Comparison of ENCODE assay signal across 12 cellular contexts in genomic region chr11:78040691-78041379, GRCh38. TPM values are rescaled to one million over a fixed set of nuclear protein-coding genes. Genes with fewer than 3 reads are reported as not detected.
DNase-seq lines count a peak whose midpoint lies in the region; ATAC-seq, FAIRE-seq and TF ChIP-seq lines count a peak whose summit lies in the region.
"Had no signal": no experiment of that assay in that cellular context is flagged by ENCODE, and none has a peak within 500 bp of the region (broad histone marks: within the 10 kb centered on the region; RNA-seq: fewer than 3 reads in every experiment).

No MANE protein-coding gene starts in this region.

- H3K36me3 ChIP-seq in HepG2 (replicated peaks in 1 of 2; ENCODE audit: control insufficient read depth in 1 of 2, insufficient read depth in 2 of 2, low read length in 2 of 2) (no peaks in the 10 kb centered on the region), suprapubic skin (no peaks in the 10 kb centered on the region)
- H3K36me3 ChIP-seq: heart left ventricle had no signal

- in situ Hi-C loops in HepG2 (cut with HindIII; ENCODE audit: extremely low pct_ligation_motif_present, low pct_unique_long_range_greater_than_20kb) = no loop called here

- H4K20me1 ChIP-seq in HepG2 (ENCODE audit: insufficient read depth, low read length) = no peaks in the 10 kb centered on the region

- H3K4me3 Mint-ChIP-seq in WTC11 = no peak overlapping the region

- TF ChIP-seq CTCF in WTC11 (IDR thresholded peaks at IDR 0.05) (no peak), HepG2 (CRISPR knock-in tag; IDR thresholded peaks at IDR 0.05) (no peak), suprapubic skin (IDR thresholded peaks at IDR 0.05) (no peak)

- H3K4me1 Mint-ChIP-seq in WTC11 = peaks cover 17% of the 10 kb centered on the region

- POLR2A ChIA-PET in WTC11 (lab: Charles Lee) (interaction anchor here (0.6 to 1.7 kb wide), 2 partner anchors 46 to 785 kb away, joined by 4 to 5 read pairs; partner anchors contain the start of gene INTS4), HepG2 (lab: Yijun Ruan, JAX) (interaction anchor here (0.9 to 3.1 kb wide), 5 partner anchors 9 to 150 kb away, joined by 3 to 25 read pairs (median 6); partner anchors contain the start of genes INTS4 and KCTD14)

- H3K9me3 ChIP-seq in HepG2 (ENCODE audit: low read length) (no peaks in the 10 kb centered on the region), suprapubic skin (no peaks in the 10 kb centered on the region)
- H3K9me3 ChIP-seq: heart left ventricle had no signal

- FAIRE-seq in HepG2 (lab: Jason Lieb, UNC) = no peak

- no peaks in the 10 kb centered on the region for H3K79me2 ChIP-seq in HepG2 (ENCODE audit: insufficient read depth, low read length)

- peaks cover 4% of the 10 kb centered on the region; the same call in 1 of the 2 replicates for H3K9me3 Mint-ChIP-seq in WTC11

- CTCF ChIA-PET in WTC11 (lab: Charles Lee) = interaction anchor here (0.6 to 1.7 kb wide), 6 partner anchors 9 to 47 kb away, joined by 3 to 12 read pairs (median 4); no protein-coding TSS in a partner anchor
- CTCF ChIA-PET in HepG2 (lab: Yijun Ruan, JAX; ENCODE audit: low intra/inter-chr PET ratio, low total read pairs) = no interaction called here

- TF ChIP-seq EP300 in HepG2 (IDR thresholded peaks at IDR 0.05; ENCODE audit: low read depth in 2 of 2, low read length in 2 of 2) (no peak), HepG2 (CRISPR knock-in tag; IDR thresholded peaks at IDR 0.05; ENCODE audit: borderline replicate concordance) (no peak), suprapubic skin (IDR thresholded peaks at IDR 0.05) (no peak)

- no peak overlapping the region for H2AFZ ChIP-seq in HepG2 (ENCODE audit: low read length)

- no peak overlapping the region for H3K4me3 ChIP-seq in HepG2 (replicated peaks in 1 of 3; ENCODE audit: insufficient read depth in 1 of 3, low read depth in 2 of 3, low read length in 3 of 3)
- no peak overlapping the region for H3K4me3 ChIP-seq in suprapubic skin

- H3K27me3 ChIP-seq in HepG2 (ENCODE audit: control insufficient read depth in 1 of 2, insufficient read depth in 2 of 2, low read length in 2 of 2) (no peaks in the 10 kb centered on the region), suprapubic skin (no peaks in the 10 kb centered on the region)
- H3K27me3 ChIP-seq: heart left ventricle had no signal

- no peak for TF ChIP-seq POLR2A in HepG2 (IDR thresholded peaks at IDR 0.05; ENCODE audit: insufficient read depth in 1 of 2, low read depth in 2 of 2, low read length in 2 of 2)
- no peak for TF ChIP-seq POLR2A in suprapubic skin (IDR thresholded peaks at IDR 0.05)

- DNase-seq in A172 (ENCODE audit: low spot score) (peak; percentile 78), ELF-1 (ENCODE audit: low read depth, low spot score) (peak; percentile 55), WTC11 (ENCODE audit: low spot score) (no peak), HepG2 (ENCODE audit: low spot score) (no peak), suprapubic skin (ENCODE audit: low spot score in 2 of 2) (no peak), AG08396 (ENCODE audit: low spot score) (no peak), mucosa of gallbladder (ENCODE audit: low spot score) (no peak)
- DNase-seq in activated CD4-positive, CD25-positive, alpha-beta regulatory T cell (lab: John Stamatoyannopoulos, UW) = no peak
- DNase-seq: naive thymus-derived CD4-positive, alpha-beta T cell; NCI-H524 treated with DMSO at 0.1 percent for 48 hours had no signal

- intact Hi-C loops in HepG2 (cut with micrococcal nuclease; ENCODE audit: unreplicated experiment) = no loop called here

- 92% methylated on average over 15 of the region's 15 CpGs for WGBS in HepG2 (ENCODE audit: low lambda C conversion rate)
- WGBS in suprapubic skin = 92% methylated on average over 14 of the region's 15 CpGs

- H3K4me2 ChIP-seq in HepG2 (ENCODE audit: low read depth, low read length) = no peak overlapping the region

- BruUV-seq in HepG2 (replicated peaks; lab: Mats Ljungman, UMichigan) = no TSS peak

- H3K27ac ChIP-seq in HepG2 (ENCODE audit: extremely low read length, insufficient read depth, low read length) (no peak overlapping the region), suprapubic skin (no peak overlapping the region)

- H3K4me1 ChIP-seq in HepG2 (ENCODE audit: insufficient read depth, low read length) (peaks cover 79% of the 10 kb centered on the region), suprapubic skin (peaks cover 17% of the 10 kb centered on the region)

- ATAC-seq in WTC11 (peak; percentile 51), HepG2 (no peak)
- ATAC-seq: naive thymus-derived CD4-positive, alpha-beta T cell had no signal

- no peak overlapping the region for H3K9ac ChIP-seq in HepG2 (ENCODE audit: insufficient read depth, low read depth, low read length)

- H3K36me3 Mint-ChIP-seq in WTC11 = no peaks in the 10 kb centered on the region; the same call in 1 of the 2 replicates
- H3K36me3 Mint-ChIP-seq: naive thymus-derived CD4-positive, alpha-beta T cell had no signal

- no peak overlapping the region for H3K27ac Mint-ChIP-seq in WTC11

- peaks cover 20% of the 10 kb centered on the region for H3K27me3 Mint-ChIP-seq in WTC11 (ENCODE audit: low read depth)
- H3K27me3 Mint-ChIP-seq: naive thymus-derived CD4-positive, alpha-beta T cell had no signal

- no peak for TF ChIP-seq RAD21 in HepG2 (CRISPR knock-in tag; IDR thresholded peaks at IDR 0.05)

RNA-seq across cellular contexts. Expression of gene KCTD14, which starts 17.8 kb away (rescaled TPM):
- total RNA-seq in A172 (2014; rRNA removed; shearing (Covaris generic)) = 0.09 TPM in 1 of 2 replicates, not detected in the other
- total RNA-seq in WTC11 (2021) (12.6 to 15.7 TPM (median 14.8 TPM) in 3 replicates), HepG2 (2016; rRNA removed; fragmentation: Illumina TruSeq; extraction: Trizol) (10.3 and 15.3 TPM in 2 replicates), suprapubic skin (1 to 10 TPM; 1.8 to 6.0 (median 3.3) TPM), mucosa of gallbladder (23.6 TPM)
- total RNA-seq in HepG2 (2016; cell fraction: cytosol; rRNA removed; fragmentation: Illumina TruSeq; extraction: Trizol; ENCODE audit: low read depth) = 2.4 and 3.4 TPM in 2 replicates
- total RNA-seq in HepG2 (2016; cell fraction: insoluble cytoplasmic fraction; rRNA removed; fragmentation: Illumina TruSeq; extraction: Trizol) = 9.9 and 15.5 TPM in 2 replicates
- 5.3 TPM in 2 replicates for total RNA-seq in HepG2 (2016; cell fraction: membrane; rRNA removed; fragmentation: Illumina TruSeq; extraction: Trizol)
- total RNA-seq in HepG2 (2016; cell fraction: nucleus; rRNA removed; fragmentation: Illumina TruSeq; extraction: Trizol) = 4.4 and 4.9 TPM in 2 replicates
- polyA plus RNA-seq in HepG2 (2011; rRNA removed) = 12.6 and 15.6 TPM in 2 replicates
- 13.0 and 14.4 TPM in 2 replicates for polyA plus RNA-seq in HepG2 (2011; cell fraction: cytosol; rRNA removed)
- 3.1 and 4.4 TPM in 2 replicates for polyA plus RNA-seq in HepG2 (2011; cell fraction: nucleus; rRNA removed)
- polyA plus RNA-seq in HepG2 (2012) = 11.1 and 12.1 TPM in 2 replicates
- polyA plus RNA-seq in HepG2 (2016; cell fraction: cytosol; fragmentation: Illumina TruSeq; extraction: Trizol; ENCODE audit: low read depth) = 2.7 and 2.8 TPM in 2 replicates
- 25.7 and 26.4 TPM in 2 replicates for polyA plus RNA-seq in HepG2 (2016; cell fraction: insoluble cytoplasmic fraction; fragmentation: Illumina TruSeq; extraction: Trizol; ENCODE audit: low read depth)
- 5.3 and 5.6 TPM in 2 replicates for polyA plus RNA-seq in HepG2 (2016; cell fraction: membrane; fragmentation: Illumina TruSeq; extraction: Trizol; ENCODE audit: low read depth)
- polyA plus RNA-seq in HepG2 (2016; cell fraction: nucleus; fragmentation: Illumina TruSeq; extraction: Trizol; ENCODE audit: insufficient read depth, low read depth) = 6.9 and 9.0 TPM in 2 replicates
- 0.12 and 17.7 TPM in 2 replicates for polyA minus RNA-seq in HepG2 (2011; rRNA and poly(A)+ RNA removed; ENCODE audit: low replicate concordance)
- polyA minus RNA-seq in HepG2 (2011; cell fraction: cytosol; rRNA and poly(A)+ RNA removed) = 7.1 and 7.4 TPM in 2 replicates
- polyA minus RNA-seq in HepG2 (2011; cell fraction: nucleus; rRNA and poly(A)+ RNA removed) = 2.3 and 5.1 TPM in 2 replicates

RNA-seq across cellular contexts. Expression of gene THRSP, which starts 22.8 kb away (rescaled TPM):
- total RNA-seq in A172 (2014; rRNA removed; shearing (Covaris generic)) = not detected in 2 replicates
- total RNA-seq in WTC11 (2021) = not detected in 3 replicates
- total RNA-seq in HepG2 (2016; rRNA removed; fragmentation: Illumina TruSeq; extraction: Trizol) = 0.13 TPM in 1 of 2 replicates, not detected in the other
- total RNA-seq in HepG2 (2016; cell fraction: cytosol; rRNA removed; fragmentation: Illumina TruSeq; extraction: Trizol; ENCODE audit: low read depth) = not detected in 2 replicates
- total RNA-seq in HepG2 (2016; cell fraction: insoluble cytoplasmic fraction; rRNA removed; fragmentation: Illumina TruSeq; extraction: Trizol) = not detected in 2 replicates
- total RNA-seq in HepG2 (2016; cell fraction: membrane; rRNA removed; fragmentation: Illumina TruSeq; extraction: Trizol) = not detected in 2 replicates
- total RNA-seq in HepG2 (2016; cell fraction: nucleus; rRNA removed; fragmentation: Illumina TruSeq; extraction: Trizol) = 0.34 TPM in 1 of 2 replicates, not detected in the other
- polyA plus RNA-seq in HepG2 (2011; rRNA removed) = 0.48 and 0.58 TPM in 2 replicates
- 0.35 and 0.43 TPM in 2 replicates for polyA plus RNA-seq in HepG2 (2011; cell fraction: cytosol; rRNA removed)
- 0.61 and 0.71 TPM in 2 replicates for polyA plus RNA-seq in HepG2 (2011; cell fraction: nucleus; rRNA removed)
- polyA plus RNA-seq in HepG2 (2012) = 0.13 and 0.20 TPM in 2 replicates
- polyA plus RNA-seq in HepG2 (2016; cell fraction: cytosol; fragmentation: Illumina TruSeq; extraction: Trizol; ENCODE audit: low read depth) = not detected in 2 replicates
- not detected in 2 replicates for polyA plus RNA-seq in HepG2 (2016; cell fraction: insoluble cytoplasmic fraction; fragmentation: Illumina TruSeq; extraction: Trizol; ENCODE audit: low read depth)
- polyA plus RNA-seq in HepG2 (2016; cell fraction: membrane; fragmentation: Illumina TruSeq; extraction: Trizol; ENCODE audit: low read depth) = not detected in 2 replicates
- 0.41 TPM in 1 of 2 replicates, not detected in the other for polyA plus RNA-seq in HepG2 (2016; cell fraction: nucleus; fragmentation: Illumina TruSeq; extraction: Trizol; ENCODE audit: insufficient read depth, low read depth)
- 0.86 TPM in 1 of 2 replicates, not detected in the other for polyA minus RNA-seq in HepG2 (2011; rRNA and poly(A)+ RNA removed; ENCODE audit: low replicate concordance)
- not detected in 2 replicates for polyA minus RNA-seq in HepG2 (2011; cell fraction: cytosol; rRNA and poly(A)+ RNA removed)
- 0.64 TPM in 1 of 2 replicates, not detected in the other for polyA minus RNA-seq in HepG2 (2011; cell fraction: nucleus; rRNA and poly(A)+ RNA removed)
- total RNA-seq in suprapubic skin = 100 to 1,000 TPM in 1 of 4 donors, 10 to 100 TPM in 3; 17.9 to 129 (median 47.3) TPM
- total RNA-seq in mucosa of gallbladder = not detected
- total RNA-seq: HT-29; naive thymus-derived CD4-positive, alpha-beta T cell had no signal
- polyA plus RNA-seq: naive thymus-derived CD4-positive, alpha-beta T cell had no signal

RNA-seq across cellular contexts. Expression of gene NDUFC2, which starts 38.8 kb away (rescaled TPM):
- total RNA-seq in A172 (2014; rRNA removed; shearing (Covaris generic)) = 174 and 231 TPM in 2 replicates
- total RNA-seq in WTC11 (2021) (195 to 216 TPM (median 215 TPM) in 3 replicates), HepG2 (2016; rRNA removed; fragmentation: Illumina TruSeq; extraction: Trizol) (312 and 363 TPM in 2 replicates), suprapubic skin (100 to 1,000 TPM; 100 to 161 (median 115) TPM), mucosa of gallbladder (181 TPM)
- total RNA-seq in HepG2 (2016; cell fraction: cytosol; rRNA removed; fragmentation: Illumina TruSeq; extraction: Trizol; ENCODE audit: low read depth) = 93.1 and 138 TPM in 2 replicates
- 330 and 377 TPM in 2 replicates for total RNA-seq in HepG2 (2016; cell fraction: insoluble cytoplasmic fraction; rRNA removed; fragmentation: Illumina TruSeq; extraction: Trizol)
- 90.9 and 140 TPM in 2 replicates for total RNA-seq in HepG2 (2016; cell fraction: membrane; rRNA removed; fragmentation: Illumina TruSeq; extraction: Trizol)
- 278 and 315 TPM in 2 replicates for total RNA-seq in HepG2 (2016; cell fraction: nucleus; rRNA removed; fragmentation: Illumina TruSeq; extraction: Trizol)
- polyA plus RNA-seq in HepG2 (2011; rRNA removed) = 220 and 256 TPM in 2 replicates
- polyA plus RNA-seq in HepG2 (2011; cell fraction: cytosol; rRNA removed) = 307 and 524 TPM in 2 replicates
- polyA plus RNA-seq in HepG2 (2011; cell fraction: nucleus; rRNA removed) = 91.7 and 102 TPM in 2 replicates
- polyA plus RNA-seq in HepG2 (2012) = 411 and 581 TPM in 2 replicates
- polyA plus RNA-seq in HepG2 (2016; cell fraction: cytosol; fragmentation: Illumina TruSeq; extraction: Trizol; ENCODE audit: low read depth) = 163 and 221 TPM in 2 replicates
- 491 and 517 TPM in 2 replicates for polyA plus RNA-seq in HepG2 (2016; cell fraction: insoluble cytoplasmic fraction; fragmentation: Illumina TruSeq; extraction: Trizol; ENCODE audit: low read depth)
- 170 and 204 TPM in 2 replicates for polyA plus RNA-seq in HepG2 (2016; cell fraction: membrane; fragmentation: Illumina TruSeq; extraction: Trizol; ENCODE audit: low read depth)
- 572 and 587 TPM in 2 replicates for polyA plus RNA-seq in HepG2 (2016; cell fraction: nucleus; fragmentation: Illumina TruSeq; extraction: Trizol; ENCODE audit: insufficient read depth, low read depth)
- 103 and 165 TPM in 2 replicates for polyA minus RNA-seq in HepG2 (2011; rRNA and poly(A)+ RNA removed; ENCODE audit: low replicate concordance)
- polyA minus RNA-seq in HepG2 (2011; cell fraction: cytosol; rRNA and poly(A)+ RNA removed) = 108 and 131 TPM in 2 replicates
- 63.0 and 77.8 TPM in 2 replicates for polyA minus RNA-seq in HepG2 (2011; cell fraction: nucleus; rRNA and poly(A)+ RNA removed)

RNA-seq across cellular contexts. Expression of gene INTS4, which starts 46.4 kb away (rescaled TPM):
- 25.8 and 26.5 TPM in 2 replicates for total RNA-seq in A172 (2014; rRNA removed; shearing (Covaris generic))
- total RNA-seq in WTC11 (2021) (34.2 to 37.9 TPM (median 34.2 TPM) in 3 replicates), HepG2 (2016; rRNA removed; fragmentation: Illumina TruSeq; extraction: Trizol) (29.6 and 37.3 TPM in 2 replicates), suprapubic skin (10 to 100 TPM; 18.8 to 73.9 (median 26.4) TPM), mucosa of gallbladder (28.8 TPM)
- total RNA-seq in HepG2 (2016; cell fraction: cytosol; rRNA removed; fragmentation: Illumina TruSeq; extraction: Trizol; ENCODE audit: low read depth) = 12.4 and 14.5 TPM in 2 replicates
- 28.8 and 36.9 TPM in 2 replicates for total RNA-seq in HepG2 (2016; cell fraction: insoluble cytoplasmic fraction; rRNA removed; fragmentation: Illumina TruSeq; extraction: Trizol)
- 13.1 and 13.5 TPM in 2 replicates for total RNA-seq in HepG2 (2016; cell fraction: membrane; rRNA removed; fragmentation: Illumina TruSeq; extraction: Trizol)
- total RNA-seq in HepG2 (2016; cell fraction: nucleus; rRNA removed; fragmentation: Illumina TruSeq; extraction: Trizol) = 65.1 and 74.2 TPM in 2 replicates
- 44.8 and 59.2 TPM in 2 replicates for polyA plus RNA-seq in HepG2 (2011; rRNA removed)
- polyA plus RNA-seq in HepG2 (2011; cell fraction: cytosol; rRNA removed) = 16.4 and 18.0 TPM in 2 replicates
- polyA plus RNA-seq in HepG2 (2011; cell fraction: nucleus; rRNA removed) = 207 and 223 TPM in 2 replicates
- polyA plus RNA-seq in HepG2 (2012) = 30.9 and 34.6 TPM in 2 replicates
- 3.4 and 4.4 TPM in 2 replicates for polyA plus RNA-seq in HepG2 (2016; cell fraction: cytosol; fragmentation: Illumina TruSeq; extraction: Trizol; ENCODE audit: low read depth)
- polyA plus RNA-seq in HepG2 (2016; cell fraction: insoluble cytoplasmic fraction; fragmentation: Illumina TruSeq; extraction: Trizol; ENCODE audit: low read depth) = 22.6 and 23.3 TPM in 2 replicates
- polyA plus RNA-seq in HepG2 (2016; cell fraction: membrane; fragmentation: Illumina TruSeq; extraction: Trizol; ENCODE audit: low read depth) = 6.8 and 9.1 TPM in 2 replicates
- polyA plus RNA-seq in HepG2 (2016; cell fraction: nucleus; fragmentation: Illumina TruSeq; extraction: Trizol; ENCODE audit: insufficient read depth, low read depth) = 89.0 and 91.6 TPM in 2 replicates
- 45.8 and 61.7 TPM in 2 replicates for polyA minus RNA-seq in HepG2 (2011; rRNA and poly(A)+ RNA removed; ENCODE audit: low replicate concordance)
- 11.3 and 15.3 TPM in 2 replicates for polyA minus RNA-seq in HepG2 (2011; cell fraction: cytosol; rRNA and poly(A)+ RNA removed)
- 176 and 212 TPM in 2 replicates for polyA minus RNA-seq in HepG2 (2011; cell fraction: nucleus; rRNA and poly(A)+ RNA removed)

Comparison
In these comparisons a context has a peak if more than half of its experiments do, and no peak if none do; other contexts are left out.
1. DNase-seq: peak in A172 (single experiment) and ELF-1 (single experiment); none in WTC11 (single experiment), HepG2 (single experiment), suprapubic skin (0 of 2), activated CD4-positive, CD25-positive, alpha-beta regulatory T cell (0 of 4), AG08396 (single experiment) and mucosa of gallbladder (single experiment).
2. RNA of gene THRSP, which starts 22.8 kb away (total RNA-seq): 17.9 to 129 TPM in suprapubic skin; 0.13 to 0.34 TPM in HepG2, not detected in mucosa of gallbladder (single experiment), not detected in A172 and not detected in WTC11; every median in the first group is over 10 times any median in the second.